In the genomic region with DNA sequence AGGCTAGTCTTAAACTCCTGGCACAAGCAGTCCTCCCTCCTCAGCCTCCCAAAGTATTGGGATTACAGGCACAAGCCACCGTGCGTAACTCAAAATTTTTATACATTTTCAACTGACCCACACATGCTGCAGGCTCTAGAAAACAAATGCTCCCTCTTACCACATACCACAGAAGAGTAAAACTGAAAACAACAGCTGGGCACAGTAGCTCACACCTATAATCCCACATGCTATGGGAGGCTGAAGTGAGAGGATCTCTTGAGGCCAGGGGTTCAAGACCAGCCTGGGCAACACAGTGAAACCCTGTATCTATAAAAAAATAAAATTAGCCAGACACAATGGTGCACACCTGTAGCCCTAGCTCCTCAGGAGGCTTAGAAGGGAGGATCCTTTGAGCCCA, we compare ENCODE assay signal across 31 cellular contexts. TPM values are rescaled to one million over a fixed set of nuclear protein-coding genes. Genes with fewer than 3 reads are reported as not detected.
A peak's percentile ranks its signal among the peaks of the same experiment; 100 is the strongest.
DNase-seq lines count a peak whose midpoint lies in the region; ATAC-seq and TF ChIP-seq lines count a peak whose summit lies in the region.
"Had no signal": no experiment of that assay in that cellular context is flagged by ENCODE, and none has a peak within 500 bp of the region (broad histone marks: within the 10 kb centered on the region; RNA-seq: fewer than 3 reads in every experiment).

No MANE protein-coding gene starts in this region.

- H3K4me1 ChIP-seq in DND-41 (ENCODE audit: insufficient read depth, low read length) (no peaks in the 10 kb centered on the region), sigmoid colon (peaks cover 0 to 63% (median 53%) of the 10 kb centered on the region in 4 donors)
- H3K4me1 ChIP-seq: BE2C, foreskin keratinocyte had no signal

- H3K27ac ChIP-seq in DND-41 (ENCODE audit: low read length): no peak overlapping the region
- H3K27ac ChIP-seq in sigmoid colon: peak overlapping the region in 3 of 4 donors; percentile 23 to 58 (median 56)
- H3K27ac ChIP-seq: brain microvascular endothelial cell, foreskin keratinocyte, GM23248, neutrophil had no signal

- H3K4me2 ChIP-seq in DND-41 (ENCODE audit: insufficient read depth, low read length): no peak overlapping the region

- no peak for TF ChIP-seq CTCF in DND-41 (IDR thresholded peaks at IDR 0.05; ENCODE audit: borderline replicate concordance, extremely low read depth, low read length, poor library complexity, severe bottlenecking)
- no peak for TF ChIP-seq CTCF in sigmoid colon (IDR thresholded peaks at IDR 0.05)

- H3K79me2 ChIP-seq in DND-41 (ENCODE audit: insufficient read depth, low read length): peaks cover 8% of the 10 kb centered on the region; the same call in 1 of the 2 replicates

- H4K20me1 ChIP-seq in DND-41 (ENCODE audit: insufficient read depth, low read length): peaks cover 6% of the 10 kb centered on the region; the same call in 1 of the 2 replicates

- TF ChIP-seq EP300 in sigmoid colon (IDR thresholded peaks at IDR 0.05): no peak

- H3K27me3 ChIP-seq in DND-41 (ENCODE audit: insufficient read depth, low read length, poor library complexity) (no peaks in the 10 kb centered on the region), sigmoid colon (no peaks in the 10 kb centered on the region)
- H3K27me3 ChIP-seq: BE2C, brain microvascular endothelial cell, esophagus squamous epithelium, heart left ventricle, neutrophil had no signal

- TF ChIP-seq POLR2A in sigmoid colon (IDR thresholded peaks at IDR 0.05): no peak

- H3K4me3 Mint-ChIP-seq in activated T-helper 17 cell treated with anti-CD3 and anti-CD28 coated beads, Interleukin-2, amount 50 U/mL, for 72 hours: no peak overlapping the region
- H3K4me3 Mint-ChIP-seq: CD8-positive, alpha-beta T cell; T-cell; WTC11 had no signal

- no peak overlapping the region for H3K9ac ChIP-seq in DND-41 (ENCODE audit: low read depth, low read length)
- H3K9ac ChIP-seq: GM23248 had no signal

- H3K27ac Mint-ChIP-seq in activated T-helper 17 cell treated with anti-CD3 and anti-CD28 coated beads, Interleukin-2, amount 50 U/mL, for 72 hours: no peak overlapping the region
- H3K27ac Mint-ChIP-seq: activated naive CD4-positive, alpha-beta T cell treated with anti-CD3 and anti-CD28 coated beads, Interleukin-2, amount 50 U/mL, for 72 hours; progenitor cell of endocrine pancreas had no signal

- H3K4me1 Mint-ChIP-seq in activated T-helper 17 cell treated with anti-CD3 and anti-CD28 coated beads, Interleukin-2, amount 50 U/mL, for 72 hours: peaks cover 25% of the 10 kb centered on the region

- H3K9me3 ChIP-seq in DND-41 (ENCODE audit: insufficient read depth, low read length, severe bottlenecking) (no peaks in the 10 kb centered on the region), sigmoid colon (no peaks in the 10 kb centered on the region)
- H3K9me3 ChIP-seq: esophagus squamous epithelium, heart left ventricle, neutrophil had no signal

- ATAC-seq in DND-41 (ENCODE audit: insufficient read depth, low read depth) (0 out of 3 replicates have a peak, but pooled peaks have one; percentile 14), GM21576 (IDR thresholded peaks at IDR 0.05; ENCODE audit: unreplicated experiment) (peak; percentile 53)
- peak; percentile 31 for ATAC-seq in activated T-helper 17 cell treated with anti-CD3 and anti-CD28 coated beads, Interleukin-2, amount 50 U/mL, for 72 hours (replicated peaks)
- ATAC-seq: CD8-positive, alpha-beta T cell; foreskin keratinocyte; heart left ventricle; K562; T-cell; WTC11 had no signal

- WGBS in sigmoid colon, 2 donors: 82 to 90% methylated on average over 2 of the region's 2 CpGs

- intact Hi-C loops in sigmoid colon (cut with DNase I): no loop called here

- no peaks in the 10 kb centered on the region for H3K27me3 Mint-ChIP-seq in activated T-helper 17 cell treated with anti-CD3 and anti-CD28 coated beads, Interleukin-2, amount 50 U/mL, for 72 hours
- H3K27me3 Mint-ChIP-seq: progenitor cell of endocrine pancreas, T-cell had no signal

- H3K36me3 ChIP-seq in DND-41 (ENCODE audit: insufficient read depth, low read length): no peaks in the 10 kb centered on the region
- no peaks in the 10 kb centered on the region for H3K36me3 ChIP-seq in sigmoid colon
- H3K36me3 ChIP-seq: brain microvascular endothelial cell, esophagus squamous epithelium, heart left ventricle, neutrophil had no signal

- DNase-seq in DND-41 (no peak), sigmoid colon (no peak), NCI-H2227 treated with DMSO at 0.1 percent for 48 hours (lab: John Stamatoyannopoulos, UW) (no peak), D341Med (ENCODE audit: low spot score) (no peak), NCI-H1417 (lab: John Stamatoyannopoulos, UW) (no peak), NCI-H345 (lab: John Stamatoyannopoulos, UW) (no peak)
- DNase-seq: activated CD4-positive, alpha-beta T cell treated with anti-CD3 and anti-CD28 coated beads, Interleukin-2, amount 50 U/mL, for 4 hours; activated CD8-positive, alpha-beta memory T cell treated with anti-CD3 and anti-CD28 coated beads, Interleukin-2, amount 50 U/mL, for 4 hours; amygdala; BE2C; brain microvascular endothelial cell; CD8-positive, alpha-beta T cell; cerebellar nuclear complex; esophagus squamous epithelium; foreskin keratinocyte; GM23248; heart left ventricle; NCI-H1092 treated with DMSO at 0.1 percent for 48 hours; NCI-H187 treated with DMSO at 0.1 percent for 48 hours; NCI-H2171; NCI-H524 treated with DMSO at 0.1 percent for 48 hours; OCI-M1; stimulated activated CD4-positive, alpha-beta T cell treated with anti-CD3 and anti-CD28 coated beads, Interleukin-4, amount 100 ng/mL, for 24 hours; T-cell had no signal

- H3K4me3 ChIP-seq in DND-41 (ENCODE audit: low read depth in 1 of 2, low read length in 2 of 2): no peak overlapping the region
- H3K4me3 ChIP-seq in sigmoid colon: no peak overlapping the region
- H3K4me3 ChIP-seq: esophagus squamous epithelium, GM23248, heart left ventricle, K562 had no signal

- H3K36me3 Mint-ChIP-seq in activated T-helper 17 cell treated with anti-CD3 and anti-CD28 coated beads, Interleukin-2, amount 50 U/mL, for 72 hours (ENCODE audit: low read depth): peaks cover 17% of the 10 kb centered on the region
- H3K36me3 Mint-ChIP-seq: WTC11 had no signal

- no peak overlapping the region for H2AFZ ChIP-seq in DND-41 (ENCODE audit: low read depth, low read length)
- H2AFZ ChIP-seq: GM23248 had no signal

- no peaks in the 10 kb centered on the region for H3K9me3 Mint-ChIP-seq in activated T-helper 17 cell treated with anti-CD3 and anti-CD28 coated beads, Interleukin-2, amount 50 U/mL, for 72 hours
- H3K9me3 Mint-ChIP-seq: CD8-positive, alpha-beta T cell; T-cell; WTC11 had no signal

RNA-seq across cellular contexts. Expression of a gene that starts 56.7 kb away (rescaled TPM):
- total RNA-seq in activated T-helper 17 cell treated with anti-CD3 and anti-CD28 coated beads, Interleukin-2, amount 50 U/mL, for 72 hours: 10 to 100 TPM; 32.2 to 53.2 TPM
- 100 to 1,000 TPM in 1 of 4 donors, 10 to 100 TPM in 3; 66.4 to 105 (median 85.4) TPM for total RNA-seq in sigmoid colon
- polyA plus RNA-seq in sigmoid colon: 10 to 100 TPM in 1 of 3 donors, 1 to 10 TPM in 2; 2.1 to 10.8 (median 7.1) TPM
